In genomic region chr12:52532636-52533035, GRCh38 we compare ENCODE assay signal across 26 cellular contexts. TPM values are rescaled to one million over a fixed set of nuclear protein-coding genes. Genes with fewer than 3 reads are reported as not detected.
DNase-seq lines count a peak whose midpoint lies in the region; ATAC-seq and TF ChIP-seq lines count a peak whose summit lies in the region.
"Had no signal": no experiment of that assay in that cellular context is flagged by ENCODE, and none has a peak within 500 bp of the region (broad histone marks: within the 10 kb centered on the region; RNA-seq: fewer than 3 reads in every experiment).

No MANE protein-coding gene starts in this region.

- H3K9me3 ChIP-seq in mammary epithelial cell (replicated peaks; ENCODE audit: insufficient read depth, low read length) (no peaks in the 10 kb centered on the region), spleen (no peaks in the 10 kb centered on the region), trophoblast cell (ENCODE audit: insufficient read depth, low read depth, low read length) (peaks cover 4% of the 10 kb centered on the region)
- H3K9me3 ChIP-seq: A549; BE2C; BLaER1 treated with 17β-estradiol and CSF1 and Interleukin-3, amounts not matched to agents 10 nM and 100 nM had no signal

- dilution Hi-C loops in mammary epithelial cell (cut with HindIII; ENCODE audit: low sequenced_read_pairs), result no loop called here

- BruUV-seq in MCF 10A (replicated peaks; lab: Mats Ljungman, UMichigan), result no TSS peak
- no TSS peak for BruUV-seq in mammary epithelial cell (replicated peaks; lab: Mats Ljungman, UMichigan)

- H2AFZ ChIP-seq in mammary epithelial cell (ENCODE audit: low read depth, low read length) (no peak overlapping the region), trophoblast cell (ENCODE audit: insufficient read depth, low read length, poor library complexity) (no peak overlapping the region)
- H2AFZ ChIP-seq: GM23338 had no signal

- H3K79me2 ChIP-seq in mammary epithelial cell (ENCODE audit: insufficient read depth, low read length) (no peaks in the 10 kb centered on the region), trophoblast cell (ENCODE audit: control insufficient read depth, insufficient read depth, low read length, poor library complexity) (no peaks in the 10 kb centered on the region)

- no peaks in the 10 kb centered on the region for H3K36me3 Mint-ChIP-seq in MCF 10A (ENCODE audit: insufficient read depth, unreplicated experiment)
- no peaks in the 10 kb centered on the region for H3K36me3 Mint-ChIP-seq in dendritic cell treated with granulocyte-macrophage colony-stimulating factor and Interleukin-4, amounts not matched to agents 40 ng/mL and 50 ng/mL, for 4 days (ENCODE audit: low read depth)
- H3K36me3 Mint-ChIP-seq: CD14-positive monocyte; CD8-positive, alpha-beta memory T cell had no signal

- H3K36me3 ChIP-seq in mammary epithelial cell (ENCODE audit: insufficient read depth, low read length) (no peaks in the 10 kb centered on the region), spleen (no peaks in the 10 kb centered on the region), trophoblast cell (ENCODE audit: control insufficient read depth in 1 of 2, insufficient read depth in 2 of 2, low read length in 2 of 2) (no peaks in the 10 kb centered on the region)
- H3K36me3 ChIP-seq: BE2C; BLaER1 treated with 17β-estradiol and CSF1 and Interleukin-3, amounts not matched to agents 10 nM and 100 nM had no signal

- H3K27me3 Mint-ChIP-seq in MCF 10A (ENCODE audit: insufficient read depth, unreplicated experiment), result no peaks in the 10 kb centered on the region
- peaks cover 22% of the 10 kb centered on the region for H3K27me3 Mint-ChIP-seq in dendritic cell treated with granulocyte-macrophage colony-stimulating factor and Interleukin-4, amounts not matched to agents 40 ng/mL and 50 ng/mL, for 4 days
- H3K27me3 Mint-ChIP-seq: CD4-positive, alpha-beta T cell had no signal

- no peak for TF ChIP-seq CTCF in MCF 10A (IDR thresholded peaks at IDR 0.05; ENCODE audit: unreplicated experiment)
- no peak for TF ChIP-seq CTCF in mammary epithelial cell (conservative IDR thresholded peaks at IDR 0.05 in 1 of 2, IDR thresholded peaks at IDR 0.05 in 1 of 2; ENCODE audit: extremely low read depth in 1 of 2, insufficient read depth in 1 of 2, low read depth in 1 of 2, low read length in 2 of 2)
- no peak for TF ChIP-seq CTCF in RWPE1 (conservative IDR thresholded peaks at IDR 0.05; ENCODE audit: low read depth)
- no peak for TF ChIP-seq CTCF in spleen (IDR thresholded peaks at IDR 0.05 in 8 of 11, conservative IDR thresholded peaks at IDR 0.05 in 3 of 11)

- no peak overlapping the region for H2BK5ac ChIP-seq in trophoblast cell (ENCODE audit: low read depth, low read length, poor library complexity)

- no peak overlapping the region for H3K4ac ChIP-seq in trophoblast cell (ENCODE audit: low read depth, low read length)

- H3K23ac ChIP-seq in trophoblast cell (ENCODE audit: low read length), result no peak overlapping the region

- H2BK120ac ChIP-seq in trophoblast cell (ENCODE audit: insufficient read depth, low read length, poor library complexity), result no peak overlapping the region

- H3K27ac ChIP-seq in mammary epithelial cell (ENCODE audit: insufficient read depth, low read depth, low read length), result no peak overlapping the region
- peak overlapping the region; percentile 13 for H3K27ac ChIP-seq in RWPE1
- H3K27ac ChIP-seq in spleen, result peak overlapping the region in 2 of 8 donors; percentile 1 to 50
- H3K27ac ChIP-seq in trophoblast cell (ENCODE audit: low read depth, low read length), result no peak overlapping the region
- H3K27ac ChIP-seq: A549; BLaER1 treated with 17β-estradiol and CSF1 and Interleukin-3, amounts not matched to agents 10 nM and 100 nM had no signal

- no peak for TF ChIP-seq POLR2A in spleen (IDR thresholded peaks at IDR 0.05)

- no peak overlapping the region for H3K4me3 ChIP-seq in mammary epithelial cell (replicated peaks in 1 of 3; ENCODE audit: insufficient read depth in 1 of 3, low read depth in 2 of 3, low read length in 3 of 3)
- H3K4me3 ChIP-seq in spleen, result no peak overlapping the region
- no peak overlapping the region for H3K4me3 ChIP-seq in trophoblast cell (ENCODE audit: low read depth, low read length)
- H3K4me3 ChIP-seq: A549; BLaER1 treated with 17β-estradiol and CSF1 and Interleukin-3, amounts not matched to agents 10 nM and 100 nM; GM12878; GM23338 had no signal

- no peak overlapping the region for H2BK12ac ChIP-seq in trophoblast cell (ENCODE audit: low read length)

- H3K27ac Mint-ChIP-seq in MCF 10A (ENCODE audit: low read depth, unreplicated experiment), result peak overlapping the region; percentile 73
- H3K27ac Mint-ChIP-seq in dendritic cell treated with granulocyte-macrophage colony-stimulating factor and Interleukin-4, amounts not matched to agents 40 ng/mL and 50 ng/mL, for 4 days, result peak overlapping the region; percentile 50
- H3K27ac Mint-ChIP-seq: CD4-positive, alpha-beta T cell; CD8-positive, alpha-beta memory T cell; GM23338 had no signal

- H4K8ac ChIP-seq in trophoblast cell (ENCODE audit: low read depth, low read length), result no peak overlapping the region

- no peak overlapping the region for H4K12ac ChIP-seq in trophoblast cell (ENCODE audit: low read depth, low read length)

- H3K9me3 Mint-ChIP-seq in MCF 10A (ENCODE audit: unreplicated experiment), result no peaks in the 10 kb centered on the region
- no peaks in the 10 kb centered on the region for H3K9me3 Mint-ChIP-seq in dendritic cell treated with granulocyte-macrophage colony-stimulating factor and Interleukin-4, amounts not matched to agents 40 ng/mL and 50 ng/mL, for 4 days
- H3K9me3 Mint-ChIP-seq: CD4-positive, alpha-beta T cell; CD8-positive, alpha-beta memory T cell; GM23338; H9 had no signal

- WGBS in mammary epithelial cell (ENCODE audit: low coverage, missing lambda C conversion rate), result 83% methylated on average over 2 of the region's 4 CpGs
- WGBS in spleen, 5 donors, result 56 to 76% (median 68%) methylated on average over 4 of the region's 4 CpGs
- no CpG with 5 or more reads among the region's 4 CpGs for WGBS in trophoblast cell (ENCODE audit: extremely low coverage, insufficient coverage, insufficient read length)

- CTCF ChIA-PET in MCF 10A (lab: Yijun Ruan, JAX) (interaction anchor here (1.2 to 1.5 kb wide), 5 partner anchors 13 to 348 kb away, joined by 3 to 6 read pairs (median 4); no protein-coding TSS in a partner anchor), mammary epithelial cell (lab: Charles Lee; ENCODE audit: low non-redundant PET) (no interaction called here), RWPE1 (lab: Yijun Ruan, JAX) (interaction anchor here (0.5 to 1.4 kb wide), 5 partner anchors 29 to 526 kb away, joined by 3 to 4 read pairs (median 3); no protein-coding TSS in a partner anchor)

- in situ Hi-C loops in mammary epithelial cell (cut with MboI; ENCODE audit: low sequenced_read_pairs in 2 of 2), result no loop called here

- H3K4me1 Mint-ChIP-seq in MCF 10A (ENCODE audit: insufficient read depth, unreplicated experiment), result peaks cover 6% of the 10 kb centered on the region
- peaks cover 22% of the 10 kb centered on the region for H3K4me1 Mint-ChIP-seq in dendritic cell treated with granulocyte-macrophage colony-stimulating factor and Interleukin-4, amounts not matched to agents 40 ng/mL and 50 ng/mL, for 4 days (ENCODE audit: low read depth)
- H3K4me1 Mint-ChIP-seq: CD8-positive, alpha-beta memory T cell; GM23338 had no signal

- H3K4me2 ChIP-seq in mammary epithelial cell (ENCODE audit: insufficient read depth, low read depth, low read length), result no peak overlapping the region
- no peak overlapping the region for H3K4me2 ChIP-seq in trophoblast cell (ENCODE audit: low read length)
- H3K4me2 ChIP-seq: A549, GM23338 had no signal

- intact Hi-C loops in MCF 10A (cut with micrococcal nuclease) (no loop called here), mammary epithelial cell (cut with micrococcal nuclease) (no loop called here), spleen (cut with DNase I; ENCODE audit: low total_unique reads) (no loop called here)
- intact Hi-C loops in dendritic cell treated with granulocyte-macrophage colony-stimulating factor and Interleukin-4, amounts not matched to agents 40 ng/mL and 50 ng/mL, for 4 days (cut with micrococcal nuclease), result no loop called here

- H3K79me1 ChIP-seq in trophoblast cell (ENCODE audit: low read length), result no peaks in the 10 kb centered on the region

- H3K27me3 ChIP-seq in mammary epithelial cell (ENCODE audit: insufficient read depth, low read length), result no peaks in the 10 kb centered on the region
- H3K27me3 ChIP-seq in spleen (replicated peaks in 1 of 7), result peaks cover 0 to 8% (median 0%) of the 10 kb centered on the region in 7 donors
- H3K27me3 ChIP-seq in trophoblast cell (ENCODE audit: insufficient read depth, low read length), result no peaks in the 10 kb centered on the region
- H3K27me3 ChIP-seq: BLaER1 treated with 17β-estradiol and CSF1 and Interleukin-3, amounts not matched to agents 10 nM and 100 nM had no signal

- H3K18ac ChIP-seq in trophoblast cell (ENCODE audit: low read length), result no peak overlapping the region

- H4K20me1 ChIP-seq in mammary epithelial cell (ENCODE audit: insufficient read depth, low read length), result no peaks in the 10 kb centered on the region
- H4K20me1 ChIP-seq: BLaER1 treated with 17β-estradiol and CSF1 and Interleukin-3, amounts not matched to agents 10 nM and 100 nM had no signal

- H2AK5ac ChIP-seq in trophoblast cell (ENCODE audit: low read length), result no peak overlapping the region

- POLR2A ChIA-PET in MCF 10A (lab: Yijun Ruan, JAX) (interaction anchor here (0.7 to 1.4 kb wide), 3 partner anchors 17 to 806 kb away, joined by 3 to 5 read pairs (median 3); no protein-coding TSS in a partner anchor), RWPE1 (lab: Yijun Ruan, JAX; ENCODE audit: low non-redundant PET) (no interaction called here)

- no peak for ATAC-seq in HG02884 (IDR thresholded peaks at IDR 0.05; ENCODE audit: unreplicated experiment)
- ATAC-seq: A549, GM12878, GM23338, HCT116 had no signal

- no peak overlapping the region for H3K14ac ChIP-seq in trophoblast cell (ENCODE audit: low read length)

- H3K4me1 ChIP-seq in mammary epithelial cell (ENCODE audit: insufficient read depth, low read length) (peaks cover 8% of the 10 kb centered on the region), spleen (peaks cover 0 to 12% (median 0%) of the 10 kb centered on the region in 6 donors), trophoblast cell (ENCODE audit: control insufficient read depth in 1 of 2, insufficient read depth in 2 of 2, low read length in 2 of 2) (no peaks in the 10 kb centered on the region)
- H3K4me1 ChIP-seq: A549, BE2C had no signal

- H3K9ac ChIP-seq in mammary epithelial cell (ENCODE audit: insufficient read depth, low read length) (no peak overlapping the region), trophoblast cell (ENCODE audit: low read length) (no peak overlapping the region)
- H3K9ac ChIP-seq: BLaER1 treated with 17β-estradiol and CSF1 and Interleukin-3, amounts not matched to agents 10 nM and 100 nM had no signal

- no peak overlapping the region for H4K91ac ChIP-seq in trophoblast cell (ENCODE audit: low read depth, low read length)

- H3K4me3 Mint-ChIP-seq in MCF 10A (ENCODE audit: unreplicated experiment), result no peak overlapping the region
- no peak overlapping the region for H3K4me3 Mint-ChIP-seq in dendritic cell treated with granulocyte-macrophage colony-stimulating factor and Interleukin-4, amounts not matched to agents 40 ng/mL and 50 ng/mL, for 4 days
- H3K4me3 Mint-ChIP-seq: CD4-positive, alpha-beta T cell; CD8-positive, alpha-beta memory T cell; GM23338; H9 had no signal

- DNase-seq in MCF 10A (ENCODE audit: unreplicated experiment) (no peak), mammary epithelial cell (no peak), RWPE1 (ENCODE audit: low spot score) (no peak), spleen (peak; percentile 49), NCI-H187 treated with DMSO at 0.1 percent for 48 hours (lab: John Stamatoyannopoulos, UW) (no peak), trophoblast cell (no peak)
- DNase-seq: 8988T; ACHN; AML-193; BE2C; CD4-positive, alpha-beta T cell; CD8-positive, alpha-beta memory T cell; DMS 273 treated with DMSO at 0.1 percent for 48 hours; DMS79; EL; GDM1; H9 had no signal

RNA-seq across cellular contexts. Expression of gene KRT5, which starts 12.4 kb away (rescaled TPM):
- total RNA-seq in MCF 10A (2022), result 1,273 and 3,552 TPM in 2 replicates
- total RNA-seq in mammary epithelial cell, result 1,000 to 10,000 TPM; 7,365 to 9,297 TPM
- 8,158 TPM for polyA plus RNA-seq in mammary epithelial cell
- polyA minus RNA-seq in mammary epithelial cell, result 8,553 TPM
- total RNA-seq in spleen, result 1 to 10 TPM in 2 of 7 donors, under 1 TPM in 2, not detected in 3; 0.23 to 1.5 (median 0.85) TPM
- polyA plus RNA-seq in spleen, result 1 to 10 TPM in 1 of 3 donors, under 1 TPM in 2; 0.93 to 1.9 (median 0.96) TPM
- 0.04 and 0.07 TPM in 2 replicates for polyA plus RNA-seq in trophoblast cell (2013)
- total RNA-seq: CD8-positive, alpha-beta memory T cell; GM12878; GM23338; H4; H9 had no signal
- polyA plus RNA-seq: CD14-positive monocyte; CD8-positive, alpha-beta memory T cell; GM23338 had no signal

RNA-seq across cellular contexts. Expression of gene KRT71, which starts 20.3 kb away (rescaled TPM):
- not detected in 2 replicates for total RNA-seq in MCF 10A (2022)
- not detected for total RNA-seq in mammary epithelial cell
- not detected for polyA plus RNA-seq in mammary epithelial cell
- not detected for polyA minus RNA-seq in mammary epithelial cell
- total RNA-seq in spleen, result not detected
- not detected for polyA plus RNA-seq in spleen
- polyA plus RNA-seq in trophoblast cell (2013), result 0.07 and 0.11 TPM in 2 replicates
- total RNA-seq: CD4-positive, alpha-beta T cell; CD8-positive, alpha-beta memory T cell; GM12878; GM23338; H4; H9 had no signal
- polyA plus RNA-seq: A549; CD14-positive monocyte; CD8-positive, alpha-beta memory T cell; GM12878; GM23338 had no signal

RNA-seq across cellular contexts. Expression of gene KRT6A, which starts 39.6 kb away (rescaled TPM):
- total RNA-seq in MCF 10A (2022) (1,403 and 1,688 TPM in 2 replicates), mammary epithelial cell (1,000 to 10,000 TPM; 5,785 to 6,260 TPM), spleen (not detected)
- polyA plus RNA-seq in mammary epithelial cell (8,475 TPM), spleen (under 1 TPM; 0.42 to 0.83 (median 0.45) TPM)
- polyA minus RNA-seq in mammary epithelial cell, result 6,728 TPM
- not detected in 2 replicates for polyA plus RNA-seq in trophoblast cell (2013)
- total RNA-seq: CD4-positive, alpha-beta T cell; CD8-positive, alpha-beta memory T cell; GM12878; GM23338; H4; H9 had no signal
- polyA plus RNA-seq: CD14-positive monocyte; CD8-positive, alpha-beta memory T cell; GM23338 had no signal

RNA-seq across cellular contexts. Expression of gene KRT74, which starts 41.0 kb away (rescaled TPM):
- not detected in 2 replicates for total RNA-seq in MCF 10A (2022)
- total RNA-seq in mammary epithelial cell, result not detected
- polyA plus RNA-seq in mammary epithelial cell, result 0.05 TPM
- not detected for polyA minus RNA-seq in mammary epithelial cell
- not detected for total RNA-seq in spleen
- not detected for polyA plus RNA-seq in spleen
- polyA plus RNA-seq in trophoblast cell (2013), result 0.11 and 0.12 TPM in 2 replicates
- total RNA-seq: CD8-positive, alpha-beta memory T cell; GM12878; GM23338; H4; H9 had no signal
- polyA plus RNA-seq: A549; CD14-positive monocyte; CD8-positive, alpha-beta memory T cell; GM12878; GM23338 had no signal

RNA-seq across cellular contexts. Expression of gene KRT6C, which starts 59.0 kb away (rescaled TPM):
- total RNA-seq in MCF 10A (2022) (0.19 and 0.44 TPM in 2 replicates), mammary epithelial cell (10 to 100 TPM; 16.6 to 29.5 TPM), spleen (not detected)
- polyA plus RNA-seq in mammary epithelial cell (23.6 TPM), spleen (under 1 TPM; 0.03 to 0.07 (median 0.06) TPM)
- 1.8 TPM for polyA minus RNA-seq in mammary epithelial cell
- not detected in 2 replicates for polyA plus RNA-seq in trophoblast cell (2013)
- total RNA-seq: CD4-positive, alpha-beta T cell; CD8-positive, alpha-beta memory T cell; GM12878; GM23338; H4; H9 had no signal
- polyA plus RNA-seq: A549; CD14-positive monocyte; CD8-positive, alpha-beta memory T cell; GM12878; GM23338 had no signal

Comparison
In these comparisons a context has a peak if more than half of its experiments do, and no peak if none do; other contexts are left out.
1. RNA of gene KRT5, which starts 12.4 kb away (total RNA-seq): 7,365 to 9,297 TPM in mammary epithelial cell and 1,273 to 3,552 TPM in MCF 10A; 0.23 to 1.5 TPM in spleen; every median in the first group is over 100 times any median in the second.
2. RNA of gene KRT6A, which starts 39.6 kb away (total RNA-seq): 5,785 to 6,260 TPM in mammary epithelial cell and 1,403 to 1,688 TPM in MCF 10A; not detected in spleen; every median in the first group is over 1,000 times any median in the second.